In genomic region chr6:33787954-33788693, GRCh38 we compare ENCODE assay signal across 2 cellular contexts.
A peak's percentile ranks its signal among the peaks of the same experiment; 100 is the strongest.
TF ChIP-seq lines count a peak whose summit lies in the region.

No MANE protein-coding gene starts in this region.

TF ChIP-seq in IMR-90, 13 proteins besides CTCF, POLR2A, EP300 and RAD21:
- no peak for TF ChIP-seq RCOR1 (IDR thresholded peaks at IDR 0.05; ENCODE audit: insufficient replicate concordance, low read length)
- no peak; the same call in 1 of the 2 replicates for TF ChIP-seq USF2 (IDR thresholded peaks at IDR 0.05; ENCODE audit: low read depth, low read length)
- TF ChIP-seq MXI1 (IDR thresholded peaks at IDR 0.05; ENCODE audit: borderline replicate concordance, low read depth, low read length) = peak; percentile 37; the same call in 1 of the 2 replicates
- 0 out of 2 replicates have a peak, but pooled peaks have one; percentile 0 for TF ChIP-seq FOS (IDR thresholded peaks at IDR 0.05; ENCODE audit: low read depth, low read length)
- no peak for TF ChIP-seq NFE2L2 (IDR thresholded peaks at IDR 0.05; ENCODE audit: low read depth, low read length)
- TF ChIP-seq MAZ (IDR thresholded peaks at IDR 0.05; ENCODE audit: borderline replicate concordance, low read depth, low read length) = peak; percentile 64; the same call in 1 of the 2 replicates
- TF ChIP-seq RFX5 (IDR thresholded peaks at IDR 0.05; ENCODE audit: low read depth, low read length) = no peak
- no peak for TF ChIP-seq SMC3 (IDR thresholded peaks at IDR 0.05; ENCODE audit: low read depth, low read length)

TF ChIP-seq in GM12878, 131 proteins besides CTCF, POLR2A, EP300 and RAD21 (continues in another document):
- TF ChIP-seq HSF1 (IDR thresholded peaks at IDR 0.05; ENCODE audit: low read depth, low read length) (no peak), E2F8 (IDR thresholded peaks at IDR 0.05; ENCODE audit: low read depth, partially characterized antibody) (no peak), IRF5 (IDR thresholded peaks at IDR 0.05; ENCODE audit: borderline replicate concordance) (no peak), TCF3 (IDR thresholded peaks at IDR 0.05; ENCODE audit: borderline replicate concordance, insufficient read depth, low read depth, low read length) (0 out of 2 replicates have a peak, but pooled peaks have one; percentile 12), CREB1 (IDR thresholded peaks at IDR 0.05; ENCODE audit: low read depth) (0 out of 2 replicates have a peak, but pooled peaks have one; percentile 27), RELA (IDR thresholded peaks at IDR 0.05; ENCODE audit: borderline replicate concordance, partially characterized antibody) (peak; percentile 22), IKZF2 (IDR thresholded peaks at IDR 0.05) (peak in 1 of 2 experiments; percentile 32; a peak in 2 of 4 replicates), PKNOX1 (IDR thresholded peaks at IDR 0.05) (peak; percentile 93), ATF7 (IDR thresholded peaks at IDR 0.05; ENCODE audit: low read depth) (0 out of 2 replicates have a peak, but pooled peaks have one; percentile 25), ZBTB40 (IDR thresholded peaks at IDR 0.05; ENCODE audit: borderline replicate concordance) (peak; percentile 71; the same call in 1 of the 2 replicates), NRF1 (conservative IDR thresholded peaks at IDR 0.05; ENCODE audit: low read depth, low read length) (no peak), RELB (IDR thresholded peaks at IDR 0.05; ENCODE audit: low read depth) (peak; percentile 58), NR2F1 (conservative IDR thresholded peaks at IDR 0.05) (no peak; the same call in 1 of the 2 replicates), BACH1 (IDR thresholded peaks at IDR 0.05; ENCODE audit: borderline replicate concordance) (peak; percentile 10; the same call in 1 of the 2 replicates), ZBTB11 (CRISPR knock-in tag; IDR thresholded peaks at IDR 0.05) (peak; percentile 54; the same call in 1 of the 2 replicates), CEBPZ (IDR thresholded peaks at IDR 0.05; ENCODE audit: low read depth, low read length) (no peak), MXI1 (IDR thresholded peaks at IDR 0.05; ENCODE audit: low read depth, low read length) (peak; percentile 22; the same call in 1 of the 2 replicates), E4F1 (IDR thresholded peaks at IDR 0.05; ENCODE audit: borderline replicate concordance, partially characterized antibody) (peak; percentile 32), GABPA (IDR thresholded peaks at IDR 0.05; ENCODE audit: low read depth) (peak; percentile 81), HDGF (IDR thresholded peaks at IDR 0.05) (peak; percentile 88)
